Comparison of ENCODE assay signal across 8 cellular contexts in genomic region chr21:42414928-42415769, GRCh38. TPM values are rescaled to one million over a fixed set of nuclear protein-coding genes. Genes with fewer than 3 reads are reported as not detected.
DNase-seq lines count a peak whose midpoint lies in the region; ATAC-seq and TF ChIP-seq lines count a peak whose summit lies in the region.

No MANE protein-coding gene starts in this region.

- TF ChIP-seq CTCF in uterus (IDR thresholded peaks at IDR 0.05): no peak

- no peaks in the 10 kb centered on the region for H3K27me3 ChIP-seq in SJSA1 (replicated peaks)
- peaks cover 0 to 5% of the 10 kb centered on the region in 2 donors for H3K27me3 ChIP-seq in uterus

- no peaks in the 10 kb centered on the region for H3K9me3 Mint-ChIP-seq in natural killer cell treated with Interleukin-12 subunit alpha and Interleukin-12 subunit beta and Interleukin-15 and Interleukin-18, amount 100 ng/mL, for 72 hours

- H3K27me3 Mint-ChIP-seq in natural killer cell treated with Interleukin-12 subunit alpha and Interleukin-12 subunit beta and Interleukin-15 and Interleukin-18, amount 100 ng/mL, for 72 hours: peaks cover under 1 to 20% of the 10 kb centered on the region in 2 donors

- peak; percentile 59 for ATAC-seq in GM18499 (IDR thresholded peaks at IDR 0.05; ENCODE audit: insufficient read depth, unreplicated experiment)
- peak; percentile 78 for ATAC-seq in HG02798 (IDR thresholded peaks at IDR 0.05; ENCODE audit: poor library complexity, unreplicated experiment)
- peak; percentile 92 to 95 for ATAC-seq in natural killer cell treated with Interleukin-12 subunit alpha and Interleukin-12 subunit beta and Interleukin-15 and Interleukin-18, amount 100 ng/mL, for 72 hours

- H3K36me3 ChIP-seq in SJSA1 (no peaks in the 10 kb centered on the region), uterus (no peaks in the 10 kb centered on the region)

- peaks cover 10% of the 10 kb centered on the region for H3K36me3 Mint-ChIP-seq in natural killer cell treated with Interleukin-12 subunit alpha and Interleukin-12 subunit beta and Interleukin-15 and Interleukin-18, amount 100 ng/mL, for 72 hours

- DNase-seq in SJSA1 (ENCODE audit: low read depth in 1 of 2, low spot score in 2 of 2) (peak; percentile 75 to 92), uterus (no peak), NCI-H82 (lab: John Stamatoyannopoulos, UW) (no peak), C1 segment of cervical spinal cord (lab: John Stamatoyannopoulos, UW) (no peak)
- peak; percentile 92 for DNase-seq in activated naive CD8-positive, alpha-beta T cell treated with anti-CD3 and anti-CD28 coated beads, Interleukin-2, amount 50 U/mL, for 16 hours (ENCODE audit: low read depth, low spot score)
- peak; percentile 90 for DNase-seq in natural killer cell treated with Interleukin-12 subunit alpha and Interleukin-12 subunit beta and Interleukin-15 and Interleukin-18, amount 100 ng/mL, for 72 hours (ENCODE audit: low spot score)

- H3K9me3 ChIP-seq in SJSA1 (replicated peaks) (0 out of 2 replicates have a peak, but pooled peaks cover 2% of the 10 kb centered on the region), uterus (no peaks in the 10 kb centered on the region)

- no peak for TF ChIP-seq POLR2A in uterus (IDR thresholded peaks at IDR 0.05)

- H3K4me1 Mint-ChIP-seq in natural killer cell treated with Interleukin-12 subunit alpha and Interleukin-12 subunit beta and Interleukin-15 and Interleukin-18, amount 100 ng/mL, for 72 hours (ENCODE audit: low read depth in 2 of 2): peaks cover 18 to 53% of the 10 kb centered on the region in 2 donors

- peak overlapping the region; percentile 64 to 88 for H3K27ac Mint-ChIP-seq in natural killer cell treated with Interleukin-12 subunit alpha and Interleukin-12 subunit beta and Interleukin-15 and Interleukin-18, amount 100 ng/mL, for 72 hours

- H3K27ac ChIP-seq in SJSA1: no peak overlapping the region
- no peak overlapping the region for H3K27ac ChIP-seq in uterus

- H3K4me3 Mint-ChIP-seq in natural killer cell treated with Interleukin-12 subunit alpha and Interleukin-12 subunit beta and Interleukin-15 and Interleukin-18, amount 100 ng/mL, for 72 hours: peak overlapping the region; percentile 71

- H3K4me1 ChIP-seq in SJSA1 (replicated peaks) (peaks cover 20% of the 10 kb centered on the region), uterus (no peaks in the 10 kb centered on the region)

- H3K4me3 ChIP-seq in SJSA1: no peak overlapping the region
- no peak overlapping the region for H3K4me3 ChIP-seq in uterus

- intact Hi-C loops in uterus (cut with DNase I; ENCODE audit: low total_unique reads): no loop called here

RNA-seq across cellular contexts. Expression of gene UBASH3A, which starts 11.4 kb away (rescaled TPM):
- not detected in 2 replicates for total RNA-seq in SJSA1 (2014; rRNA removed; shearing (Covaris generic))
- 1 to 10 TPM; 1.7 to 9.2 TPM for total RNA-seq in natural killer cell treated with Interleukin-12 subunit alpha and Interleukin-12 subunit beta and Interleukin-15 and Interleukin-18, amount 100 ng/mL, for 72 hours
- total RNA-seq in uterus: 1 to 10 TPM in 1 of 4 donors, under 1 TPM in 1, not detected in 2; 0.79 to 1.0 TPM

RNA-seq across cellular contexts. Expression of gene TMPRSS3, which starts 19.3 kb away (rescaled TPM):
- total RNA-seq in SJSA1 (2014; rRNA removed; shearing (Covaris generic)): 0.45 TPM in 1 of 2 replicates, not detected in the other
- total RNA-seq in natural killer cell treated with Interleukin-12 subunit alpha and Interleukin-12 subunit beta and Interleukin-15 and Interleukin-18, amount 100 ng/mL, for 72 hours: 1 to 10 TPM in 1 of 2 donors, under 1 TPM in 1; 0.19 to 8.4 TPM
- total RNA-seq in uterus: 1 to 10 TPM in 1 of 4 donors, under 1 TPM in 1, not detected in 2; 0.18 to 4.4 TPM

RNA-seq across cellular contexts. Expression of gene TFF1, which starts 48.8 kb away (rescaled TPM):
- not detected in 2 replicates for total RNA-seq in SJSA1 (2014; rRNA removed; shearing (Covaris generic))
- not detected for total RNA-seq in natural killer cell treated with Interleukin-12 subunit alpha and Interleukin-12 subunit beta and Interleukin-15 and Interleukin-18, amount 100 ng/mL, for 72 hours
- total RNA-seq in uterus: not detected

Comparison
In these comparisons a context has a peak if more than half of its experiments do, and no peak if none do; other contexts are left out.
1. DNase-seq: peak in SJSA1 (2 of 2), activated naive CD8-positive, alpha-beta T cell treated with anti-CD3 and anti-CD28 coated beads, Interleukin-2, amount 50 U/mL, for 16 hours (single experiment) and natural killer cell treated with Interleukin-12 subunit alpha and Interleukin-12 subunit beta and Interleukin-15 and Interleukin-18, amount 100 ng/mL, for 72 hours (single experiment); none in uterus (0 of 2), NCI-H82 (single experiment) and C1 segment of cervical spinal cord (0 of 14).
2. Peak in every context shown above with its lines, with median percentiles within 50 percentile points of each other: ATAC-seq.